Comparison of ENCODE assay signal across 18 cellular contexts in genomic region chr2:120982598-120982997, GRCh38.
DNase-seq lines count a peak whose midpoint lies in the region; TF ChIP-seq lines count a peak whose summit lies in the region.
"Had no signal": no experiment of that assay in that cellular context is flagged by ENCODE, and none has a peak within 500 bp of the region (broad histone marks: within the 10 kb centered on the region; RNA-seq: fewer than 3 reads in every experiment).

No MANE protein-coding gene starts in this region.

- H3K27me3 Mint-ChIP-seq in osteocyte (ENCODE audit: unreplicated experiment) (no peaks in the 10 kb centered on the region), immature natural killer cell (ENCODE audit: low read depth in 3 of 3) (no peaks in the 10 kb centered on the region)
- no peaks in the 10 kb centered on the region for H3K27me3 Mint-ChIP-seq in activated CD4-positive, alpha-beta T cell treated with anti-CD3 and anti-CD28 coated beads, Interleukin-2, amount 10 ng/mL, durations not matched to agents 7 days and 5 days

- no peak overlapping the region for H3K4me3 Mint-ChIP-seq in osteocyte (ENCODE audit: unreplicated experiment)
- no peak overlapping the region for H3K4me3 Mint-ChIP-seq in immature natural killer cell
- no peak overlapping the region for H3K4me3 Mint-ChIP-seq in activated CD4-positive, alpha-beta T cell treated with anti-CD3 and anti-CD28 coated beads, Interleukin-2, amount 10 ng/mL, durations not matched to agents 7 days and 5 days
- H3K4me3 Mint-ChIP-seq: CD4-positive, CD25-positive, alpha-beta regulatory T cell had no signal

- peaks cover 19% of the 10 kb centered on the region for H3K4me1 Mint-ChIP-seq in osteocyte (ENCODE audit: unreplicated experiment)
- H3K4me1 Mint-ChIP-seq in immature natural killer cell = no peaks in the 10 kb centered on the region
- no peaks in the 10 kb centered on the region for H3K4me1 Mint-ChIP-seq in activated CD4-positive, alpha-beta T cell treated with anti-CD3 and anti-CD28 coated beads, Interleukin-2, amount 10 ng/mL, durations not matched to agents 7 days and 5 days
- H3K4me1 Mint-ChIP-seq: CD4-positive, CD25-positive, alpha-beta regulatory T cell had no signal

- POLR2A ChIA-PET in activated CD4-positive, alpha-beta T cell treated with anti-CD3 and anti-CD28 coated beads, Interleukin-2, amount 10 ng/mL, durations not matched to agents 7 days and 5 days (lab: Charles Lee) = no interaction called here

- H3K9me3 Mint-ChIP-seq in osteocyte (ENCODE audit: unreplicated experiment) (no peaks in the 10 kb centered on the region), immature natural killer cell (no peaks in the 10 kb centered on the region)
- no peaks in the 10 kb centered on the region for H3K9me3 Mint-ChIP-seq in activated CD4-positive, alpha-beta T cell treated with anti-CD3 and anti-CD28 coated beads, Interleukin-2, amount 10 ng/mL, durations not matched to agents 7 days and 5 days

- H3K36me3 Mint-ChIP-seq in osteocyte (ENCODE audit: unreplicated experiment) (peaks cover 49% of the 10 kb centered on the region), immature natural killer cell (no peaks in the 10 kb centered on the region)
- no peaks in the 10 kb centered on the region for H3K36me3 Mint-ChIP-seq in activated CD4-positive, alpha-beta T cell treated with anti-CD3 and anti-CD28 coated beads, Interleukin-2, amount 10 ng/mL, durations not matched to agents 7 days and 5 days (ENCODE audit: low read depth)
- H3K36me3 Mint-ChIP-seq: CD4-positive, CD25-positive, alpha-beta regulatory T cell had no signal

- CTCF ChIA-PET in activated CD4-positive, alpha-beta T cell treated with anti-CD3 and anti-CD28 coated beads, Interleukin-2, amount 10 ng/mL, durations not matched to agents 7 days and 5 days (lab: Charles Lee) = no interaction called here

- intact Hi-C loops in posterior vena cava (cut with DNase I) = no loop called here

- peak overlapping the region; percentile 31 for H3K27ac ChIP-seq in SJCRH30
- H3K27ac ChIP-seq: SK-N-MC had no signal

- peak; percentile 84 for DNase-seq in H7
- DNase-seq in SJCRH30 = no peak
- peak; percentile 57 for DNase-seq in iPS-NIHi11 (ENCODE audit: low spot score)
- DNase-seq in posterior vena cava (ENCODE audit: low spot score) = peak; percentile 63
- DNase-seq in osteocyte (ENCODE audit: extremely low spot score, unreplicated experiment) = no peak
- no peak for DNase-seq in SKM-1 (lab: John Stamatoyannopoulos, UW; ENCODE audit: unreplicated experiment)
- no peak for DNase-seq in immature natural killer cell
- DNase-seq in activated CD4-positive, alpha-beta T cell treated with anti-CD3 and anti-CD28 coated beads, Interleukin-2, amount 10 ng/mL, durations not matched to agents 7 days and 5 days = no peak
- DNase-seq: CD4-positive, CD25-positive, alpha-beta regulatory T cell; DMS79; HCEC 1CT; KG1; NCI-H1092 treated with DMSO at 0.1 percent for 48 hours; NCI-H2029; NCI-H524 treated with DMSO at 0.1 percent for 48 hours; OCI-M1 had no signal

- no peak for TF ChIP-seq CTCF in osteocyte (IDR thresholded peaks at IDR 0.05)

- H3K27me3 ChIP-seq in H7 (ENCODE audit: control insufficient read depth, insufficient read depth, low read length) (no peaks in the 10 kb centered on the region), SJCRH30 (no peaks in the 10 kb centered on the region)
- H3K27me3 ChIP-seq: BE2C had no signal

- H3K36me3 ChIP-seq in H7 (replicated peaks; ENCODE audit: control insufficient read depth, insufficient read depth, low read length) (peaks cover 24% of the 10 kb centered on the region), SJCRH30 (peaks cover 22% of the 10 kb centered on the region)
- H3K36me3 ChIP-seq: BE2C had no signal

- H3K4me3 ChIP-seq in H7 (ENCODE audit: insufficient read depth, low read depth, low read length) (no peak overlapping the region), SJCRH30 (no peak overlapping the region)
- H3K4me3 ChIP-seq: SK-N-MC had no signal

- H3K9me3 ChIP-seq in SJCRH30 (replicated peaks) = 0 out of 2 replicates have a peak, but pooled peaks cover 2% of the 10 kb centered on the region
- H3K9me3 ChIP-seq: BE2C had no signal

- H3K27ac Mint-ChIP-seq in osteocyte (ENCODE audit: unreplicated experiment) = no peak overlapping the region
- no peak overlapping the region for H3K27ac Mint-ChIP-seq in immature natural killer cell
- H3K27ac Mint-ChIP-seq in activated CD4-positive, alpha-beta T cell treated with anti-CD3 and anti-CD28 coated beads, Interleukin-2, amount 10 ng/mL, durations not matched to agents 7 days and 5 days = no peak overlapping the region
- H3K27ac Mint-ChIP-seq: CD4-positive, CD25-positive, alpha-beta regulatory T cell had no signal

- H3K4me1 ChIP-seq in SJCRH30 = peaks cover 41% of the 10 kb centered on the region
- H3K4me1 ChIP-seq: BE2C had no signal

Comparison
In these comparisons a context has a peak if more than half of its experiments do, and no peak if none do; other contexts are left out.
1. DNase-seq: peak in H7 (single experiment), iPS-NIHi11 (single experiment) and posterior vena cava (single experiment); none in SJCRH30 (0 of 2), osteocyte (single experiment), SKM-1 (single experiment), immature natural killer cell (0 of 3) and activated CD4-positive, alpha-beta T cell treated with anti-CD3 and anti-CD28 coated beads, Interleukin-2, amount 10 ng/mL, durations not matched to agents 7 days and 5 days (single experiment).